12 cellular contexts compared by ENCODE assay signal in genomic region chr20:57091748-57092111, GRCh38.
DNase-seq lines count a peak whose midpoint lies in the region; ATAC-seq lines count a peak whose summit lies in the region.
"Had no signal": no experiment of that assay in that cellular context is flagged by ENCODE, and none has a peak within 500 bp of the region (broad histone marks: within the 10 kb centered on the region; RNA-seq: fewer than 3 reads in every experiment).

No MANE protein-coding gene starts in this region.

- H4K8ac ChIP-seq in neuronal stem cell (ENCODE audit: low read depth, low read length): no peak overlapping the region

- peaks cover 0 to 8% (median 2%) of the 10 kb centered on the region in 3 experiments for H3K27me3 ChIP-seq in neuronal stem cell (ENCODE audit: control insufficient read depth in 3 of 3, insufficient read depth in 3 of 3, low read depth in 1 of 3, low read length in 3 of 3)
- H3K27me3 ChIP-seq: cardiac muscle cell had no signal

- WGBS in neuronal stem cell (ENCODE audit: extremely low coverage in 2 of 2, insufficient read length in 2 of 2, insufficient replicate concordance in 1 of 2), 2 donors: no CpG with 5 or more reads among the region's 13 CpGs

- H3K9ac ChIP-seq in neuronal stem cell (ENCODE audit: low read depth, low read length, poor library complexity): peak overlapping the region; percentile 25

- peak overlapping the region; percentile 98 for H3K27ac Mint-ChIP-seq in activated T-helper 1 cell treated with anti-CD3 and anti-CD28 coated beads, Interleukin-12 subunit alpha, Interleukin-12 subunit beta, Interleukin-2, Interleukin-4 antibody, amounts not matched to agents 30 ng/mL and 10 ng/mL and 1 ng/mL, durations not matched to agents 14 hours and 24 hours and 36 hours
- H3K27ac Mint-ChIP-seq: mesothelial cell of epicardium had no signal

- no peak overlapping the region for H2AK5ac ChIP-seq in neuronal stem cell (ENCODE audit: low read depth, low read length)

- H3K79me1 ChIP-seq in neuronal stem cell (ENCODE audit: low read depth, low read length): no peaks in the 10 kb centered on the region

- peaks cover 4% of the 10 kb centered on the region for H3K36me3 Mint-ChIP-seq in activated T-helper 1 cell treated with anti-CD3 and anti-CD28 coated beads, Interleukin-12 subunit alpha, Interleukin-12 subunit beta, Interleukin-2, Interleukin-4 antibody, amounts not matched to agents 30 ng/mL and 10 ng/mL and 1 ng/mL, durations not matched to agents 14 hours and 24 hours and 36 hours (ENCODE audit: low read depth)
- H3K36me3 Mint-ChIP-seq: mesothelial cell of epicardium had no signal

- no peak overlapping the region for H2BK120ac ChIP-seq in neuronal stem cell (ENCODE audit: low read depth, low read length)

- no peak overlapping the region for H4K91ac ChIP-seq in neuronal stem cell (ENCODE audit: low read depth, low read length, poor library complexity)

- no peak overlapping the region for H3K4me3 ChIP-seq in neuronal stem cell (ENCODE audit: low read length in 2 of 2)
- H3K4me3 ChIP-seq: cardiac muscle cell had no signal

- intact Hi-C loops in activated T-helper 1 cell treated with anti-CD3 and anti-CD28 coated beads, Interleukin-12 subunit alpha, Interleukin-12 subunit beta, Interleukin-2, Interleukin-4 antibody, amounts not matched to agents 30 ng/mL and 10 ng/mL and 1 ng/mL, durations not matched to agents 14 hours and 24 hours and 36 hours (cut with micrococcal nuclease): loop anchor here (1.0 kb wide), 1 partner anchor 255 kb away; no protein-coding TSS in a partner anchor

- peaks cover 5 to 7% of the 10 kb centered on the region in 2 donors for H3K4me1 ChIP-seq in neuronal stem cell (ENCODE audit: control insufficient read depth in 2 of 2, insufficient read depth in 1 of 2, low read depth in 1 of 2, low read length in 2 of 2)

- H3K27me3 Mint-ChIP-seq in activated T-helper 1 cell treated with anti-CD3 and anti-CD28 coated beads, Interleukin-12 subunit alpha, Interleukin-12 subunit beta, Interleukin-2, Interleukin-4 antibody, amounts not matched to agents 30 ng/mL and 10 ng/mL and 1 ng/mL, durations not matched to agents 14 hours and 24 hours and 36 hours (ENCODE audit: insufficient read depth): peaks cover 11% of the 10 kb centered on the region

- H2BK15ac ChIP-seq in neuronal stem cell (ENCODE audit: low read length): peak overlapping the region; percentile 14

- H3K4me2 ChIP-seq in neuronal stem cell (ENCODE audit: insufficient read depth, low read length, poor library complexity, severe bottlenecking): peak overlapping the region; percentile 26

- peak; percentile 20 for ATAC-seq in GM18502 (IDR thresholded peaks at IDR 0.05; ENCODE audit: poor library complexity, unreplicated experiment)
- ATAC-seq in HG03354 (IDR thresholded peaks at IDR 0.05; ENCODE audit: poor library complexity, severe bottlenecking, unreplicated experiment): peak; percentile 12

- H3K27ac ChIP-seq in neuronal stem cell (replicated peaks; ENCODE audit: low read length): no peak overlapping the region
- H3K27ac ChIP-seq: cardiac muscle cell, WERI-Rb-1 had no signal

- H3K14ac ChIP-seq in neuronal stem cell (ENCODE audit: low read length): no peak overlapping the region

- DNase-seq in activated T-helper 1 cell treated with anti-CD3 and anti-CD28 coated beads, Interleukin-12 subunit alpha, Interleukin-12 subunit beta, Interleukin-2, Interleukin-4 antibody, amounts not matched to agents 30 ng/mL and 10 ng/mL and 1 ng/mL, durations not matched to agents 14 hours and 24 hours and 36 hours (ENCODE audit: low spot score): no peak
- no peak for DNase-seq in neuronal stem cell (ENCODE audit: low spot score)
- DNase-seq in NCI-H1417 treated with DMSO at 0.1 percent for 48 hours (lab: John Stamatoyannopoulos, UW): no peak
- no peak for DNase-seq in NCI-H1694 treated with DMSO at 0.1 percent for 48 hours (lab: John Stamatoyannopoulos, UW)
- no peak for DNase-seq in DMS 273 treated with DMSO at 0.1 percent for 48 hours (lab: John Stamatoyannopoulos, UW)
- DNase-seq: HCEC 1CT, NCI-H2107 had no signal

- peaks cover 6% of the 10 kb centered on the region for H3K9me3 Mint-ChIP-seq in activated T-helper 1 cell treated with anti-CD3 and anti-CD28 coated beads, Interleukin-12 subunit alpha, Interleukin-12 subunit beta, Interleukin-2, Interleukin-4 antibody, amounts not matched to agents 30 ng/mL and 10 ng/mL and 1 ng/mL, durations not matched to agents 14 hours and 24 hours and 36 hours
- H3K9me3 Mint-ChIP-seq: mesothelial cell of epicardium had no signal

- H2BK5ac ChIP-seq in neuronal stem cell (ENCODE audit: low read length): no peak overlapping the region

- no peaks in the 10 kb centered on the region for H3K36me3 ChIP-seq in neuronal stem cell (replicated peaks in 1 of 2; ENCODE audit: control insufficient read depth in 2 of 2, insufficient read depth in 2 of 2, low read length in 2 of 2)
- H3K36me3 ChIP-seq: cardiac muscle cell, WERI-Rb-1 had no signal

- H2AFZ ChIP-seq in neuronal stem cell (ENCODE audit: low read length): peak overlapping the region; percentile 83

- H3K4ac ChIP-seq in neuronal stem cell (ENCODE audit: low read length): no peak overlapping the region

- H3K23ac ChIP-seq in neuronal stem cell (ENCODE audit: low read depth, low read length, poor library complexity): peak overlapping the region; percentile 1

- no peak overlapping the region for H3K4me3 Mint-ChIP-seq in activated T-helper 1 cell treated with anti-CD3 and anti-CD28 coated beads, Interleukin-12 subunit alpha, Interleukin-12 subunit beta, Interleukin-2, Interleukin-4 antibody, amounts not matched to agents 30 ng/mL and 10 ng/mL and 1 ng/mL, durations not matched to agents 14 hours and 24 hours and 36 hours
- H3K4me3 Mint-ChIP-seq: mesothelial cell of epicardium had no signal

- peaks cover 20% of the 10 kb centered on the region for H3K4me1 Mint-ChIP-seq in activated T-helper 1 cell treated with anti-CD3 and anti-CD28 coated beads, Interleukin-12 subunit alpha, Interleukin-12 subunit beta, Interleukin-2, Interleukin-4 antibody, amounts not matched to agents 30 ng/mL and 10 ng/mL and 1 ng/mL, durations not matched to agents 14 hours and 24 hours and 36 hours (ENCODE audit: low read depth)

- no peaks in the 10 kb centered on the region for H3K9me3 ChIP-seq in neuronal stem cell (replicated peaks in 1 of 2; ENCODE audit: control insufficient read depth in 2 of 2, insufficient read depth in 1 of 2, low read depth in 1 of 2, low read length in 2 of 2)

- H3K18ac ChIP-seq in neuronal stem cell (ENCODE audit: low read length): peak overlapping the region; percentile 96

- peak overlapping the region; percentile 35 for H2BK12ac ChIP-seq in neuronal stem cell (ENCODE audit: low read length)
